In genomic region chr1:44799770-44800584, GRCh38 we compare ENCODE assay signal across 8 cellular contexts. TPM values are rescaled to one million over a fixed set of nuclear protein-coding genes. Genes with fewer than 3 reads are reported as not detected.
A peak's percentile ranks its signal among the peaks of the same experiment; 100 is the strongest.
DNase-seq lines count a peak whose midpoint lies in the region; ATAC-seq, FAIRE-seq and TF ChIP-seq lines count a peak whose summit lies in the region.

TSS of gene PLK3 (plus strand) at chr1:44800377. CDS start at chr1:44800464, 87 bp downstream.

- no peaks in the 10 kb centered on the region for H3K27me3 ChIP-seq in upper lobe of left lung

- peak within 1 kb of the TSS; percentile 83 to 98 (median 92) for H3K4me3 Mint-ChIP-seq in T-cell

- peak within 1 kb of the TSS; percentile 87 for H3K27ac ChIP-seq in adipose tissue (ENCODE audit: low read depth, low read length)
- peak within 1 kb of the TSS; percentile 91 to 99 (median 94) for H3K27ac ChIP-seq in upper lobe of left lung

- POLR2A ChIA-PET in T-cell (lab: Charles Lee) = interaction anchor here (0.6 to 3.5 kb wide), 28 partner anchors 9 to 722 kb away, joined by 3 to 48 read pairs (median 5); partner anchors contain the start of genes BTBD19 (in 2 of the 2), EIF2B3 (in 1 of the 2), MMACHC (in 1 of the 2) and MUTYH (in 1 of the 2)

- DNase-seq in GM12892 (ENCODE audit: insufficient read length) (peak; percentile 95), NCI-H1436 treated with DMSO at 0.1 percent for 48 hours (lab: John Stamatoyannopoulos, UW) (peak; percentile 81), T-cell (peak; percentile 97 to 99 (median 98)), cardiac septum (ENCODE audit: low spot score) (peak; percentile 100), pons (ENCODE audit: low spot score) (peak; percentile 98), upper lobe of left lung (peak; percentile 98 to 99)

- peaks cover 28 to 49% (median 37%) of the 10 kb centered on the region in 4 donors for H3K4me1 ChIP-seq in upper lobe of left lung

- H3K36me3 ChIP-seq in upper lobe of left lung = peaks cover 14 to 28% (median 25%) of the 10 kb centered on the region in 4 donors

- peak; percentile 94 to 96 (median 95) for TF ChIP-seq CTCF in upper lobe of left lung (IDR thresholded peaks at IDR 0.05)

- H3K27ac Mint-ChIP-seq in T-cell = peak within 1 kb of the TSS; percentile 99 to 100

- WGBS in adipose tissue, 3 donors = 0 to 1% (median 0%) methylated on average over 26 to 79 of the region's 79 CpGs
- WGBS in upper lobe of left lung, 2 donors = 1% methylated on average over 24 to 51 of the region's 79 CpGs

- peak; percentile 99 for FAIRE-seq in GM12892 (lab: Jason Lieb, UNC)

- ATAC-seq in HG02852 (IDR thresholded peaks at IDR 0.05; ENCODE audit: unreplicated experiment) (peak; percentile 84), T-cell (replicated peaks in 1 of 4) (peak; percentile 81 to 88 (median 86)), upper lobe of left lung (ENCODE audit: low FRiP score in 2 of 2) (peak; percentile 96 to 99)

- H3K9me3 ChIP-seq in upper lobe of left lung = no peaks in the 10 kb centered on the region

- H3K4me1 Mint-ChIP-seq in T-cell = peaks cover 36 to 54% (median 42%) of the 10 kb centered on the region in 3 donors

- TF ChIP-seq POLR2A in GM12892 (IDR thresholded peaks at IDR 0.05; ENCODE audit: low read depth, low read length) (peak; percentile 95), upper lobe of left lung (IDR thresholded peaks at IDR 0.05) (peak in 3 of 4 donors; percentile 92 to 98 (median 97))

- no peaks in the 10 kb centered on the region for H3K9me3 Mint-ChIP-seq in T-cell

- peak in 1 of 4 donors; percentile 40 for TF ChIP-seq EP300 in upper lobe of left lung (IDR thresholded peaks at IDR 0.05)

- no peaks in the 10 kb centered on the region for H3K27me3 Mint-ChIP-seq in T-cell

- intact Hi-C loops in cardiac septum (cut with DNase I) = loop anchor here (2.0 to 10.0 kb wide), 4 partner anchors 19 to 505 kb away; partner anchors contain the start of genes HECTD3 and UROD

- peaks cover 30% of the 10 kb centered on the region for H3K36me3 Mint-ChIP-seq in T-cell

- peak within 1 kb of the TSS; percentile 90 to 97 (median 94) for H3K4me3 ChIP-seq in upper lobe of left lung

- CTCF ChIA-PET in T-cell (lab: Charles Lee) = interaction anchor here in 1 of 2 donors (0.6 to 1.8 kb wide), 18 partner anchors 8 to 1228 kb away, joined by 3 to 25 read pairs (median 4); partner anchors contain the start of genes BEST4, BTBD19, EIF2B3 and RNU5D-1

RNA-seq across cellular contexts. Expression of gene PLK3, which starts in this region (rescaled TPM):
- 14.4 TPM for polyA plus RNA-seq in GM12892 (2012; ENCODE audit: missing spikeins)
- 100 to 1,000 TPM; 124 to 453 (median 136) TPM for total RNA-seq in T-cell
- polyA plus RNA-seq in adipose tissue = 10 to 100 TPM in 2 of 3 donors, 1 to 10 TPM in 1; 6.7 to 50.9 (median 39.8) TPM
- 8.4 TPM for total RNA-seq in cardiac septum
- total RNA-seq in upper lobe of left lung = 10 to 100 TPM; 24.9 to 72.4 (median 49.6) TPM

Comparison
In these comparisons a context has a peak if more than half of its experiments do, and no peak if none do; other contexts are left out.
1. Peak in every context shown above with its lines: DNase-seq, ATAC-seq, H3K4me3 ChIP-seq and H3K27ac ChIP-seq.